1 cellular context compared by ENCODE assay signal in genomic region chr10:20658158-20658557, GRCh38.
A peak's percentile ranks its signal among the peaks of the same experiment; 100 is the strongest.
TF ChIP-seq lines count a peak whose summit lies in the region.

No MANE protein-coding gene starts in this region.

TF ChIP-seq in K562, 482 proteins besides CTCF, POLR2A, EP300 and RAD21:
- no peak for TF ChIP-seq CHD7 (IDR thresholded peaks at IDR 0.05; ENCODE audit: low read depth, low read length)
- TF ChIP-seq, protein P1, sequence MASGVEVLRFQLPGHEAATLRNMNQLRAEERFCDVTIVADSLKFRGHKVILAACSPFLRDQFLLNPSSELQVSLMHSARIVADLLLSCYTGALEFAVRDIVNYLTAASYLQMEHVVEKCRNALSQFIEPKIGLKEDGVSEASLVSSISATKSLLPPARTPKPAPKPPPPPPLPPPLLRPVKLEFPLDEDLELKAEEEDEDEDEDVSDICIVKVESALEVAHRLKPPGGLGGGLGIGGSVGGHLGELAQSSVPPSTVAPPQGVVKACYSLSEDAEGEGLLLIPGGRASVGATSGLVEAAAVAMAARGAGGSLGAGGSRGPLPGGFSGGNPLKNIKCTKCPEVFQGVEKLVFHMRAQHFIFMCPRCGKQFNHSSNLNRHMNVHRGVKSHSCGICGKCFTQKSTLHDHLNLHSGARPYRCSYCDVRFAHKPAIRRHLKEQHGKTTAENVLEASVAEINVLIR (CRISPR knock-in tag; IDR thresholded peaks at IDR 0.05): 0 out of 2 replicates have a peak, but pooled peaks have one; percentile 18
- no peak for TF ChIP-seq TOE1 (IDR thresholded peaks at IDR 0.05; ENCODE audit: borderline replicate concordance)
- TF ChIP-seq TOE1 (CRISPR knock-in tag; IDR thresholded peaks at IDR 0.05; ENCODE audit: borderline replicate concordance, low read depth): no peak
- TF ChIP-seq JUNB (CRISPR knock-in tag; conservative IDR thresholded peaks at IDR 0.05): 0 out of 2 replicates have a peak, but pooled peaks have one; percentile 21
- no peak for TF ChIP-seq ATF1 (CRISPR knock-in tag; IDR thresholded peaks at IDR 0.05)
- TF ChIP-seq ATF1 (tag; IDR thresholded peaks at IDR 0.05): 0 out of 2 replicates have a peak, but pooled peaks have one; percentile 13
- TF ChIP-seq, protein P2, sequence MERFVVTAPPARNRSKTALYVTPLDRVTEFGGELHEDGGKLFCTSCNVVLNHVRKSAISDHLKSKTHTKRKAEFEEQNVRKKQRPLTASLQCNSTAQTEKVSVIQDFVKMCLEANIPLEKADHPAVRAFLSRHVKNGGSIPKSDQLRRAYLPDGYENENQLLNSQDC (CRISPR knock-in tag; IDR thresholded peaks at IDR 0.05): no peak
- TF ChIP-seq STAT5B (CRISPR knock-in tag; IDR thresholded peaks at IDR 0.05): no peak
- TF ChIP-seq BMI1 (IDR thresholded peaks at IDR 0.05; ENCODE audit: low read length): no peak
- TF ChIP-seq SREBF2 (CRISPR knock-in tag; IDR thresholded peaks at IDR 0.05): no peak
